Comparison of ENCODE assay signal across 9 cellular contexts in genomic region chr6:167094436-167094819, GRCh38. TPM values are rescaled to one million over a fixed set of nuclear protein-coding genes. Genes with fewer than 3 reads are reported as not detected.
DNase-seq lines count a peak whose midpoint lies in the region; ATAC-seq, FAIRE-seq and TF ChIP-seq lines count a peak whose summit lies in the region.
"Had no signal": no experiment of that assay in that cellular context is flagged by ENCODE, and none has a peak within 500 bp of the region (broad histone marks: within the 10 kb centered on the region; RNA-seq: fewer than 3 reads in every experiment).

No MANE protein-coding gene starts in this region.

- no peak for FAIRE-seq in GM12891 (lab: Jason Lieb, UNC)
- FAIRE-seq: keratinocyte had no signal

- H3K9me3 ChIP-seq in esophagus muscularis mucosa (no peaks in the 10 kb centered on the region), body of pancreas (no peaks in the 10 kb centered on the region)

- TF ChIP-seq CTCF in GM12864 (IDR thresholded peaks at IDR 0.05; ENCODE audit: low read depth, low read length, missing control alignments) (no peak), esophagus muscularis mucosa (IDR thresholded peaks at IDR 0.05) (no peak), body of pancreas (IDR thresholded peaks at IDR 0.05) (no peak)

- H3K36me3 ChIP-seq in esophagus muscularis mucosa = no peaks in the 10 kb centered on the region
- H3K36me3 ChIP-seq in body of pancreas (replicated peaks in 1 of 2; ENCODE audit: insufficient read depth in 1 of 2, low read depth in 2 of 2) = no peaks in the 10 kb centered on the region

- WGBS in esophagus muscularis mucosa = 86% methylated on average over 9 of the region's 12 CpGs
- WGBS in body of pancreas, 2 donors = 42 to 45% methylated on average over 12 of the region's 12 CpGs

- TF ChIP-seq EP300 in esophagus muscularis mucosa (IDR thresholded peaks at IDR 0.05) = no peak

- H3K27me3 ChIP-seq in esophagus muscularis mucosa (no peaks in the 10 kb centered on the region), body of pancreas (no peaks in the 10 kb centered on the region)

- H3K4me1 ChIP-seq in esophagus muscularis mucosa (peaks cover 0 to 4% (median 2%) of the 10 kb centered on the region in 4 donors), body of pancreas (no peaks in the 10 kb centered on the region)

- no peak overlapping the region for H3K27ac ChIP-seq in esophagus muscularis mucosa (replicated peaks in 1 of 4)
- H3K27ac ChIP-seq in body of pancreas = no peak overlapping the region

- DNase-seq in GM12864 (ENCODE audit: low read depth) = no peak
- DNase-seq in esophagus muscularis mucosa (ENCODE audit: extremely low spot score) = peak; percentile 83
- no peak for DNase-seq in NCI-H2107 (lab: John Stamatoyannopoulos, UW)
- DNase-seq in body of pancreas = no peak
- DNase-seq in amygdala (lab: John Stamatoyannopoulos, UW) = no peak
- no peak for DNase-seq in GM12891 (ENCODE audit: insufficient read length, low spot score)

- intact Hi-C loops in esophagus muscularis mucosa (cut with DNase I) (no loop called here), body of pancreas (cut with DNase I) (no loop called here)

- H3K4me3 ChIP-seq in GM12864 (ENCODE audit: low read depth, low read length) (peak overlapping the region; percentile 61), esophagus muscularis mucosa (peak overlapping the region in 2 of 4 donors; percentile 18 to 31), body of pancreas (no peak overlapping the region)

- peak; percentile 21 for ATAC-seq in GM21381 (IDR thresholded peaks at IDR 0.05; ENCODE audit: unreplicated experiment)
- peak; percentile 14 for ATAC-seq in HG03469 (IDR thresholded peaks at IDR 0.05; ENCODE audit: unreplicated experiment)
- ATAC-seq in body of pancreas = no peak

- TF ChIP-seq POLR2A in esophagus muscularis mucosa (IDR thresholded peaks at IDR 0.05; ENCODE audit: low read depth) (no peak), body of pancreas (IDR thresholded peaks at IDR 0.05) (no peak), GM12891 (IDR thresholded peaks at IDR 0.05; ENCODE audit: low read depth, low read length) (no peak)

TF ChIP-seq in GM12891, 5 proteins besides CTCF, POLR2A, EP300 and RAD21:
- TF ChIP-seq POU2F2 (IDR thresholded peaks at IDR 0.05; ENCODE audit: low read depth, low read length) (no peak), PAX5 (IDR thresholded peaks at IDR 0.05; ENCODE audit: insufficient read depth, low read length, severe bottlenecking) (no peak), TAF1 (IDR thresholded peaks at IDR 0.05; ENCODE audit: low read depth, low read length) (no peak), POLR2AphosphoS5 (IDR thresholded peaks at IDR 0.05; ENCODE audit: low read depth, low read length) (no peak), SPI1 (IDR thresholded peaks at IDR 0.05; ENCODE audit: low read depth, low read length) (no peak)

RNA-seq across cellular contexts. Expression of gene CCR6, which starts 28.5 kb away (rescaled TPM):
- total RNA-seq in esophagus muscularis mucosa (not detected), body of pancreas (not detected)
- 2.6 TPM for polyA plus RNA-seq in GM12891 (2012; ENCODE audit: low read depth, missing spikeins)
- polyA plus RNA-seq: keratinocyte had no signal
